ENCODE assay signal across 23 cellular contexts in the genomic region with DNA sequence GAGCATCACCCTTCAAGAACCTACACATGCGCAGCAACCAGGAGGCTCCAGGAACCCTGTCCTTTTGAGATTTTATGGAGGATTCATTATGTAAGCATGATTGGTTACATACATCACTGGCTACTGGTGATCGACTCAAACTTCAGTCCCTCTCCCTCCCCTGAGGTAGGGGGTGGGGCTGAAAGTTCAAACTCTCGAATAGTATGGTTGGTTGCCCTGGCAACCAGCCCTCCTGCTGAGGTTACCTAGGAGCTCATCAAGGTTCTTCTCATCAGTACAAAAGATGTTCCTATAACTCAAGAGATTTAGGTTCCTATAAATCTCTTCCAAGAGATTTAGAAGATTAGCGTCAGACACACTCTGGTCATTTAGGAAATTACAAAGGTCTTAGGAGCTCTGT. TPM values are rescaled to one million over a fixed set of nuclear protein-coding genes. Genes with fewer than 3 reads are reported as not detected.
"Had no signal": no experiment of that assay in that cellular context is flagged by ENCODE, and none has a peak within 500 bp of the region (broad histone marks: within the 10 kb centered on the region; RNA-seq: fewer than 3 reads in every experiment).

No MANE protein-coding gene starts in this region.

- H3K27ac Mint-ChIP-seq: activated B cell treated with CpG ODN at 0.5 μM for 24 hours; activated CD4-positive, alpha-beta T cell treated with anti-CD3 and anti-CD28 coated beads for 36 hours; activated naive CD8-positive, alpha-beta T cell treated with anti-CD3 and anti-CD28 coated beads for 36 hours; brain; natural killer cell had no signal

- H3K4me1 ChIP-seq: adrenal gland, colonic mucosa had no signal

- H3K4me3 ChIP-seq: adrenal gland, ascending aorta, cardiac muscle cell, colonic mucosa, gastrocnemius medialis, right atrium auricular region, tibial nerve had no signal

- H3K27ac ChIP-seq: adrenal gland, ascending aorta, cardiac muscle cell, colonic mucosa, gastrocnemius medialis, right atrium auricular region, tibial nerve had no signal

- DNase-seq: activated B cell treated with CpG ODN at 0.5 μM for 24 hours; activated CD4-positive, alpha-beta T cell treated with anti-CD3 and anti-CD28 coated beads for 36 hours; activated CD4-positive, alpha-beta T cell treated with anti-CD3 and anti-CD28 coated beads, Interleukin-2, amount 50 U/mL, for 4 hours; activated CD8-positive, alpha-beta memory T cell treated with anti-CD3 and anti-CD28 coated beads for 24 hours; activated effector memory CD4-positive, alpha-beta T cell treated with Interleukin-2 at 50 U/mL for 16 hours; activated naive CD4-positive, alpha-beta T cell treated with Interleukin-2 at 50 U/mL for 16 hours; activated naive CD8-positive, alpha-beta T cell treated with anti-CD3 and anti-CD28 coated beads for 36 hours; adrenal gland; cerebellar nuclear complex; colonic mucosa; effector CD8-positive, alpha-beta T cell; gastrocnemius medialis; glutamatergic neuron; natural killer cell; stimulated activated CD4-positive, alpha-beta T cell treated with anti-CD3 and anti-CD28 coated beads, Interleukin-15, amount 100 ng/mL, for 24 hours; stimulated activated CD4-positive, alpha-beta T cell treated with anti-CD3 and anti-CD28 coated beads, Interleukin-2, amount 100 ng/mL, for 24 hours; stimulated activated naive CD4-positive, alpha-beta T cell treated with Interleukin-2 at 50 U/mL for 16 hours; T-helper 2 cell had no signal

- H3K36me3 ChIP-seq: adrenal gland, ascending aorta, cardiac muscle cell, colonic mucosa, gastrocnemius medialis, right atrium auricular region, tibial nerve had no signal

- H3K4me3 Mint-ChIP-seq: activated B cell treated with CpG ODN at 0.5 μM for 24 hours; activated CD4-positive, alpha-beta T cell treated with anti-CD3 and anti-CD28 coated beads for 36 hours; activated naive CD8-positive, alpha-beta T cell treated with anti-CD3 and anti-CD28 coated beads for 36 hours; brain; natural killer cell had no signal

- H3K36me3 Mint-ChIP-seq: brain had no signal

- ATAC-seq: activated CD4-positive, alpha-beta T cell treated with anti-CD3 and anti-CD28 coated beads for 36 hours; gastrocnemius medialis; natural killer cell had no signal

RNA-seq across cellular contexts. Expression of a gene that starts 55.9 kb away (rescaled TPM):
- total RNA-seq: ascending aorta, cardiac muscle cell had no signal
- polyA plus RNA-seq: cardiac muscle cell had no signal
